In the genomic region with DNA sequence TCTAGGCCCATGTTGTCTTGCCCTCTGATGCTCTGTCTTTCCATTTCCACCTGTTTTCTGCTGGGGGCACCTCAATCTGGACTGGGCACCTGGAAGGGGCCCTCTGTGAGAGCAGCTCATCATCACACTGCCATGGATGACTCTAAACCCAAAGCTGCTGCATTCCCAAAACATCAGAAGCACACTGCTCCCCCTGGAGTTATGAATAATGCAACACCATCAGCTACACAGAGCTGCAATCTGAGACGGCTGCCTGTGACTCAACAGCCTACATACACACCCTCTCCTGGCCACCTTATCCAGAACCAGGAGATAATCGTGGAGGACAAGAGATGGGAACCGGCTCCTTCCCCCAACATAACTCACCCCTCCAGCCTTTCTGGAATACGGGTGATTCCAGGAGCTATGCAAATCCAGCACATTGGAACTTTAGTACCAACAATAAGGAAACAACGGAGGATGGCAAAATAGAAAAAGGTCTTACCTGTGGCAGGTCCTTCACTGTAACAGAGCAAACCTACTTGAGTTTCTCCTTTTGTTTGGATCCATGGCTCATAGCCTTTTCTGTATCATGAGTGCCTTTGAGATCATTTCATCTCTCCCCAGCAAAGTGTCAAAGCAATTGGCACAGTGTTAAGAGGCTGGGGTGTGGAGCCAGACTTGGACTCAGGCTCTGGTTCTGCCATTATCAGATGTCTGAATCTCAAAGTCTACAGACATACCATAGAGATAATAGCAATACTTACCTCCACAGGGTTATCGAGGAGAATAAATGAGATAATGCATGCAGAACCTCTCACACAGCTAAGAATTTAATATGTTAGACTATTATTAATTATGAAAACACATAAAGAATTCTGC, we compare ENCODE assay signal across 8 cellular contexts. TPM values are rescaled to one million over a fixed set of nuclear protein-coding genes. Genes with fewer than 3 reads are reported as not detected.
DNase-seq lines count a peak whose midpoint lies in the region; ATAC-seq and TF ChIP-seq lines count a peak whose summit lies in the region.

No MANE protein-coding gene starts in this region.

- no peaks in the 10 kb centered on the region for H3K27me3 ChIP-seq in liver (ENCODE audit: control insufficient read depth in 4 of 4, insufficient read depth in 4 of 4, low read length in 3 of 4)

- no peak overlapping the region for H3K9ac ChIP-seq in liver (ENCODE audit: low read depth in 1 of 2, low read length in 2 of 2)

- peaks cover 3 to 12% (median 8%) of the 10 kb centered on the region in 4 donors for H3K36me3 ChIP-seq in liver (ENCODE audit: control insufficient read depth in 4 of 4, insufficient read depth in 3 of 4, low read depth in 1 of 4, low read length in 3 of 4)

- H3K27ac ChIP-seq in 22Rv1 (no peak overlapping the region), liver (ENCODE audit: low read depth in 1 of 2, low read length in 2 of 2) (no peak overlapping the region)

- TF ChIP-seq RAD21 in liver (IDR thresholded peaks at IDR 0.05), result peak; percentile 53 to 61

- TF ChIP-seq CTCF in 22Rv1 (IDR thresholded peaks at IDR 0.05) (peak; percentile 43), liver (IDR thresholded peaks at IDR 0.05; ENCODE audit: low read depth, low read length, missing input control) (no peak)

- ATAC-seq in HG02884 (IDR thresholded peaks at IDR 0.05; ENCODE audit: unreplicated experiment), result no peak
- no peak for ATAC-seq in HG03280 (IDR thresholded peaks at IDR 0.05; ENCODE audit: unreplicated experiment)

- H3K4me3 ChIP-seq in liver (ENCODE audit: low read depth in 1 of 3, low read length in 3 of 3), result no peak overlapping the region

- peaks cover 11 to 45% (median 33%) of the 10 kb centered on the region in 4 donors for H3K4me1 ChIP-seq in liver (ENCODE audit: control insufficient read depth in 4 of 4, insufficient read depth in 4 of 4, low read length in 3 of 4)

- DNase-seq in ELF-1 (ENCODE audit: low read depth, low spot score) (peak; percentile 56), NCI-H2196 treated with DMSO at 0.1 percent for 48 hours (lab: John Stamatoyannopoulos, UW; ENCODE audit: unreplicated experiment) (peak; percentile 84), cerebellum (ENCODE audit: low spot score) (peak; percentile 50), NOMO-1 treated with dmso at 0.1 percent for 144 hours (lab: John Stamatoyannopoulos, UW; ENCODE audit: unreplicated experiment) (no peak)

- no peaks in the 10 kb centered on the region for H3K9me3 ChIP-seq in liver (ENCODE audit: control insufficient read depth in 4 of 4, low read length in 3 of 4)

- WGBS in liver, result 74% methylated on average over 6 of the region's 6 CpGs

TF ChIP-seq in liver, 16 proteins besides CTCF, POLR2A, EP300 and RAD21:
- TF ChIP-seq HNF4A (conservative IDR thresholded peaks at IDR 0.05) (no peak), HNF4G (IDR thresholded peaks at IDR 0.05) (no peak), EGR1 (IDR thresholded peaks at IDR 0.05; ENCODE audit: low read depth in 2 of 2) (no peak), NR2F2 (IDR thresholded peaks at IDR 0.05) (no peak), RXRA (IDR thresholded peaks at IDR 0.05) (no peak), FOXA1 (IDR thresholded peaks at IDR 0.05) (no peak), JUND (IDR thresholded peaks at IDR 0.05) (no peak), SP1 (IDR thresholded peaks at IDR 0.05) (no peak), YY1 (IDR thresholded peaks at IDR 0.05) (no peak), GABPA (IDR thresholded peaks at IDR 0.05 in 1 of 2, conservative IDR thresholded peaks at IDR 0.05 in 1 of 2) (no peak), TAF1 (conservative IDR thresholded peaks at IDR 0.05) (no peak)
- TF ChIP-seq, protein P1, sequence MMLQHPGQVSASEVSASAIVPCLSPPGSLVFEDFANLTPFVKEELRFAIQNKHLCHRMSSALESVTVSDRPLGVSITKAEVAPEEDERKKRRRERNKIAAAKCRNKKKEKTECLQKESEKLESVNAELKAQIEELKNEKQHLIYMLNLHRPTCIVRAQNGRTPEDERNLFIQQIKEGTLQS (IDR thresholded peaks at IDR 0.05), result no peak
- TF ChIP-seq, protein P2, sequence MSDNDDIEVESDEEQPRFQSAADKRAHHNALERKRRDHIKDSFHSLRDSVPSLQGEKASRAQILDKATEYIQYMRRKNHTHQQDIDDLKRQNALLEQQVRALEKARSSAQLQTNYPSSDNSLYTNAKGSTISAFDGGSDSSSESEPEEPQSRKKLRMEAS (IDR thresholded peaks at IDR 0.05), result no peak
- TF ChIP-seq, protein P3, sequence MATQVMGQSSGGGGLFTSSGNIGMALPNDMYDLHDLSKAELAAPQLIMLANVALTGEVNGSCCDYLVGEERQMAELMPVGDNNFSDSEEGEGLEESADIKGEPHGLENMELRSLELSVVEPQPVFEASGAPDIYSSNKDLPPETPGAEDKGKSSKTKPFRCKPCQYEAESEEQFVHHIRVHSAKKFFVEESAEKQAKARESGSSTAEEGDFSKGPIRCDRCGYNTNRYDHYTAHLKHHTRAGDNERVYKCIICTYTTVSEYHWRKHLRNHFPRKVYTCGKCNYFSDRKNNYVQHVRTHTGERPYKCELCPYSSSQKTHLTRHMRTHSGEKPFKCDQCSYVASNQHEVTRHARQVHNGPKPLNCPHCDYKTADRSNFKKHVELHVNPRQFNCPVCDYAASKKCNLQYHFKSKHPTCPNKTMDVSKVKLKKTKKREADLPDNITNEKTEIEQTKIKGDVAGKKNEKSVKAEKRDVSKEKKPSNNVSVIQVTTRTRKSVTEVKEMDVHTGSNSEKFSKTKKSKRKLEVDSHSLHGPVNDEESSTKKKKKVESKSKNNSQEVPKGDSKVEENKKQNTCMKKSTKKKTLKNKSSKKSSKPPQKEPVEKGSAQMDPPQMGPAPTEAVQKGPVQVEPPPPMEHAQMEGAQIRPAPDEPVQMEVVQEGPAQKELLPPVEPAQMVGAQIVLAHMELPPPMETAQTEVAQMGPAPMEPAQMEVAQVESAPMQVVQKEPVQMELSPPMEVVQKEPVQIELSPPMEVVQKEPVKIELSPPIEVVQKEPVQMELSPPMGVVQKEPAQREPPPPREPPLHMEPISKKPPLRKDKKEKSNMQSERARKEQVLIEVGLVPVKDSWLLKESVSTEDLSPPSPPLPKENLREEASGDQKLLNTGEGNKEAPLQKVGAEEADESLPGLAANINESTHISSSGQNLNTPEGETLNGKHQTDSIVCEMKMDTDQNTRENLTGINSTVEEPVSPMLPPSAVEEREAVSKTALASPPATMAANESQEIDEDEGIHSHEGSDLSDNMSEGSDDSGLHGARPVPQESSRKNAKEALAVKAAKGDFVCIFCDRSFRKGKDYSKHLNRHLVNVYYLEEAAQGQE (IDR thresholded peaks at IDR 0.05), result no peak

RNA-seq across cellular contexts. Expression of gene AK2, which starts 29.3 kb away (rescaled TPM):
- total RNA-seq in cerebellum (52.4 TPM), liver (100 to 1,000 TPM in 1 of 2 donors, 10 to 100 TPM in 1; 34.2 to 181 TPM)
- polyA plus RNA-seq in liver, result 100 to 1,000 TPM; 101 to 128 TPM

RNA-seq across cellular contexts. Expression of gene RNF19B, which starts 42.8 kb away (rescaled TPM):
- total RNA-seq in cerebellum (23.9 TPM), liver (1 to 10 TPM; 5.6 to 8.3 TPM)
- polyA plus RNA-seq in liver, result 1 to 10 TPM; 2.2 to 4.4 TPM
